Comparison of ENCODE assay signal across 20 cellular contexts in genomic region chr14:46653031-46653775, GRCh38. TPM values are rescaled to one million over a fixed set of nuclear protein-coding genes. Genes with fewer than 3 reads are reported as not detected.
"Had no signal": no experiment of that assay in that cellular context is flagged by ENCODE, and none has a peak within 500 bp of the region (broad histone marks: within the 10 kb centered on the region; RNA-seq: fewer than 3 reads in every experiment).

No MANE protein-coding gene starts in this region.

- H3K36me3 ChIP-seq: ascending aorta, breast epithelium, transverse colon had no signal

- H3K4me3 ChIP-seq: ascending aorta, breast epithelium, skin epidermis, transverse colon had no signal

- ATAC-seq: activated naive CD8-positive, alpha-beta T cell treated with anti-CD3 and anti-CD28 coated beads, Interleukin-2, amount 50 U/mL, for 24 hours; foreskin keratinocyte; left ventricle myocardium superior; right cardiac atrium; stimulated activated naive CD8-positive, alpha-beta T cell treated with anti-CD3 and anti-CD28 coated beads, Interleukin-15, Interleukin-2, amounts not matched to agents 100 U/mL and 50 U/mL, for 24 hours had no signal

- H3K27ac ChIP-seq: ascending aorta, breast epithelium, foreskin keratinocyte, skin epidermis, transverse colon, VCaP had no signal

- DNase-seq: activated CD4-positive, alpha-beta T cell treated with anti-CD3 and anti-CD28 coated beads for 1 hour; activated CD4-positive, alpha-beta T cell treated with anti-CD3 and anti-CD28 coated beads, Interleukin-2, amount 50 U/mL, for 4 hours; activated naive CD4-positive, alpha-beta T cell treated with anti-CD3 and anti-CD28 coated beads for 36 hours; activated naive CD8-positive, alpha-beta T cell treated with anti-CD3 and anti-CD28 coated beads, Interleukin-2, amount 50 U/mL, for 24 hours; cerebellar nuclear complex; effector CD8-positive, alpha-beta T cell; foreskin keratinocyte; kidney glomerular epithelial cell; left ventricle myocardium superior; mesendoderm; nephron progenitor cell; occipital lobe; right cardiac atrium; stimulated activated CD4-positive, alpha-beta T cell treated with anti-CD3 and anti-CD28 coated beads, Interleukin-4, amount 100 ng/mL, for 24 hours; stimulated activated naive CD8-positive, alpha-beta T cell treated with anti-CD3 and anti-CD28 coated beads, Interleukin-15, Interleukin-2, amounts not matched to agents 100 U/mL and 50 U/mL, for 24 hours; transverse colon had no signal

- H3K4me1 ChIP-seq: ascending aorta, breast epithelium, foreskin keratinocyte, transverse colon had no signal

- H3K9me3 ChIP-seq: ascending aorta had no signal

- H3K27me3 ChIP-seq: ascending aorta, breast epithelium, foreskin keratinocyte, transverse colon had no signal

RNA-seq across cellular contexts. Expression of gene RPL10L, which starts 1.6 kb away (rescaled TPM):
- polyA plus RNA-seq: foreskin keratinocyte, right cardiac atrium had no signal
